In genomic region chr10:71309919-71310318, GRCh38 we compare ENCODE assay signal across 21 cellular contexts.
"Had no signal": no experiment of that assay in that cellular context is flagged by ENCODE, and none has a peak within 500 bp of the region (broad histone marks: within the 10 kb centered on the region; RNA-seq: fewer than 3 reads in every experiment).

No MANE protein-coding gene starts in this region.

- H3K36me3 ChIP-seq: colonic mucosa, gastroesophageal sphincter, pancreas, stomach, suprapubic skin, tibial nerve had no signal

- H3K4me1 ChIP-seq: colonic mucosa had no signal

- DNase-seq: activated CD4-positive, alpha-beta memory T cell treated with anti-CD3 and anti-CD28 coated beads for 36 hours; activated CD4-positive, alpha-beta T cell treated with anti-CD3 and anti-CD28 coated beads for 48 hours; activated naive CD4-positive, alpha-beta T cell treated with Interleukin-2 at 50 U/mL for 16 hours; activated naive CD8-positive, alpha-beta T cell treated with anti-CD3 and anti-CD28 coated beads for 36 hours; activated T-cell treated with anti-CD3 and anti-CD28 coated beads, Interleukin-2, amount 50 U/mL, for 48 hours; amniotic stem cell; colonic mucosa; endodermal cell; heart right ventricle; left colon; mesenchymal stem cell; mucosa of descending colon; nephron progenitor cell; pancreas; stimulated activated CD4-positive, alpha-beta T cell treated with anti-CD3 and anti-CD28 coated beads, Interleukin-4, amount 100 ng/mL, for 4 hours; stomach; T-helper 9 cell had no signal

- ATAC-seq: gastroesophageal sphincter, heart right ventricle, left colon, mucosa of descending colon, pancreas, right cardiac atrium had no signal

- H3K9me3 ChIP-seq: colonic mucosa, gastroesophageal sphincter, heart right ventricle, mucosa of descending colon, pancreas, stomach, suprapubic skin, tibial nerve had no signal

- H3K27me3 ChIP-seq: colonic mucosa, gastroesophageal sphincter, heart right ventricle, pancreas, stomach, suprapubic skin, tibial nerve had no signal

- H3K4me3 Mint-ChIP-seq: activated CD4-positive, alpha-beta memory T cell treated with anti-CD3 and anti-CD28 coated beads for 36 hours; activated naive CD8-positive, alpha-beta T cell treated with anti-CD3 and anti-CD28 coated beads for 36 hours; endodermal cell; nephron progenitor cell had no signal

- H3K36me3 Mint-ChIP-seq: activated CD4-positive, alpha-beta memory T cell treated with anti-CD3 and anti-CD28 coated beads for 36 hours; activated naive CD8-positive, alpha-beta T cell treated with anti-CD3 and anti-CD28 coated beads for 36 hours had no signal

- H3K9me3 Mint-ChIP-seq: activated CD4-positive, alpha-beta memory T cell treated with anti-CD3 and anti-CD28 coated beads for 36 hours; activated naive CD8-positive, alpha-beta T cell treated with anti-CD3 and anti-CD28 coated beads for 36 hours; endodermal cell; nephron progenitor cell had no signal

- H3K27ac ChIP-seq: colonic mucosa, gastroesophageal sphincter, heart right ventricle, pancreas, stomach, suprapubic skin, tibial nerve had no signal

- H3K4me3 ChIP-seq: colonic mucosa, gastroesophageal sphincter, heart right ventricle, mucosa of descending colon, pancreas, stomach, suprapubic skin, tibial nerve had no signal

- H3K27ac Mint-ChIP-seq: activated CD4-positive, alpha-beta memory T cell treated with anti-CD3 and anti-CD28 coated beads for 36 hours; activated naive CD8-positive, alpha-beta T cell treated with anti-CD3 and anti-CD28 coated beads for 36 hours; endodermal cell; nephron progenitor cell had no signal
